In the genomic region with DNA sequence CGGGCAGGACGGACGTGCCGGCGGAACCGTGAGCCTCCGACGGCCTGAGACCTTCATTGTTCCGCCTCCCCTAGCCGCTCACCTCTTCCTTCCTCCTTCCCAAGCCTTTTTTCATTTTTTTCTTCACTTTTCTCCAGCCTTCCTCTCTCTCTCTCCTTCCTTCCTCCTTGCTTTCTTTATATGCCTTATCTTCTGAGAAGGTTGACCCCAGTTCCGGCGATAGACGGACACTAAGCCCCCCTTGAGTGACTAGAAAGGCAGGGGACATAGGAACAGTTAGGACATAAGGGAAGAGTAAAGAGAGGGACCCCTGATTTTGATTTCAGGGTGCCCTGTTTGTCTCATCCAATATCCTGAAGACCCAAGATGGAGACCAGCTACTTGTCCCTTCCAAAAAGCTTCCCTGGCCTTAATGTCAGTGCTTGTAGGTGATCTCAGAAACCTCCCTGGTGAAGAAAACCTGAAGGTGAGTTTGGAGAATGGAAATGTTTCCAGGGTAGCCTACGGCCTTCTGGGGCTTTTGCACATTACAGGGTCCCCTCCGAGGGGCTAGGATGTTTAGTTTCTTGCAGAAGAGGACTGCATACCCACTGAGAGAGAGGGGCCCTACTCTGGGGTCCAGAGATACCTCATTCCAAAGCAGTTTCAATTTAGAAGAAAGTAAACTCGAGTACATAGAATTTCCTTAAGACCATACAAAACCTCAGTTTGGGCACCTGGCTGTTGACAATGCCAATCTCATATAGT, we compare ENCODE assay signal across 8 cellular contexts. TPM values are rescaled to one million over a fixed set of nuclear protein-coding genes. Genes with fewer than 3 reads are reported as not detected.
DNase-seq lines count a peak whose midpoint lies in the region; ATAC-seq and TF ChIP-seq lines count a peak whose summit lies in the region.

No MANE protein-coding gene starts in this region.

- H3K27ac Mint-ChIP-seq in activated naive CD4-positive, alpha-beta T cell treated with anti-CD3 and anti-CD28 coated beads, Interleukin-2, amount 50 U/mL, for 24 hours, result peak overlapping the region; percentile 90

- H3K4me1 ChIP-seq in adrenal gland (replicated peaks in 1 of 2) (peaks cover 11 to 33% of the 10 kb centered on the region in 2 donors), transverse colon (peaks cover 13 to 60% (median 40%) of the 10 kb centered on the region in 4 donors)

- H3K27ac ChIP-seq in adrenal gland (peak overlapping the region; percentile 2 to 81 (median 71)), layer of hippocampus (ENCODE audit: low read depth, low read length) (peak overlapping the region; percentile 18), transverse colon (peak overlapping the region; percentile 90 to 96 (median 92))

- intact Hi-C loops in adrenal gland (cut with DNase I), result loop anchor here (5.0 to 10.0 kb wide), 3 partner anchors 96 to 554 kb away; no protein-coding TSS in a partner anchor
- intact Hi-C loops in transverse colon (cut with DNase I; ENCODE audit: low total_unique reads), result loop anchor here (5.0 to 10.0 kb wide), 2 partner anchors 101 to 334 kb away; no protein-coding TSS in a partner anchor

- H3K4me1 Mint-ChIP-seq in activated naive CD4-positive, alpha-beta T cell treated with anti-CD3 and anti-CD28 coated beads, Interleukin-2, amount 50 U/mL, for 24 hours, result peaks cover 37% of the 10 kb centered on the region

- peak overlapping the region; percentile 98 for H3K4me3 Mint-ChIP-seq in activated naive CD4-positive, alpha-beta T cell treated with anti-CD3 and anti-CD28 coated beads, Interleukin-2, amount 50 U/mL, for 24 hours

- H3K27me3 ChIP-seq in adrenal gland, result no peaks in the 10 kb centered on the region
- no peaks in the 10 kb centered on the region for H3K27me3 ChIP-seq in layer of hippocampus (ENCODE audit: control insufficient read depth, insufficient read depth, low read length)
- peaks cover 3% of the 10 kb centered on the region for H3K27me3 ChIP-seq in transverse colon

- in situ Hi-C loops in transverse colon (cut with MboI; ENCODE audit: low pct_ligation_motif_present in 1 of 4, low pct_unique_long_range_greater_than_20kb in 1 of 4, low sequenced_read_pairs in 3 of 4), result loop anchor here in 3 of 4 donors (25.0 kb wide), 2 partner anchors 446 to 546 kb away; no protein-coding TSS in a partner anchor

- H3K9me3 ChIP-seq in adrenal gland (replicated peaks in 1 of 3) (no peaks in the 10 kb centered on the region), transverse colon (no peaks in the 10 kb centered on the region)

- H3K4me3 ChIP-seq in adrenal gland (peak overlapping the region in 1 of 4 donors; percentile 67), transverse colon (peak overlapping the region; percentile 48 to 74 (median 60))

- peaks cover 20% of the 10 kb centered on the region for H3K27me3 Mint-ChIP-seq in activated naive CD4-positive, alpha-beta T cell treated with anti-CD3 and anti-CD28 coated beads, Interleukin-2, amount 50 U/mL, for 24 hours

- TF ChIP-seq CTCF in adrenal gland (IDR thresholded peaks at IDR 0.05), result peak in 2 of 6 experiments; percentile 33 to 56
- peak in 2 of 5 experiments; percentile 16 to 45 for TF ChIP-seq CTCF in transverse colon (IDR thresholded peaks at IDR 0.05)

- DNase-seq in activated naive CD4-positive, alpha-beta T cell treated with anti-CD3 and anti-CD28 coated beads, Interleukin-2, amount 50 U/mL, for 16 hours, result no peak
- DNase-seq in adrenal gland (no peak), transverse colon (no peak), NCI-H2171 (lab: John Stamatoyannopoulos, UW) (no peak)

- 18 to 22% (median 20%) methylated on average over 15 to 16 of the region's 16 CpGs for WGBS in adrenal gland, 4 donors
- 5 to 22% methylated on average over 11 to 16 of the region's 16 CpGs for WGBS in transverse colon (ENCODE audit: low coverage in 1 of 2), 2 donors

- H3K36me3 ChIP-seq in adrenal gland (replicated peaks in 1 of 2), result no peaks in the 10 kb centered on the region
- H3K36me3 ChIP-seq in transverse colon, result no peaks in the 10 kb centered on the region

- no peaks in the 10 kb centered on the region for H3K9me3 Mint-ChIP-seq in activated naive CD4-positive, alpha-beta T cell treated with anti-CD3 and anti-CD28 coated beads, Interleukin-2, amount 50 U/mL, for 24 hours

- no peaks in the 10 kb centered on the region for H3K36me3 Mint-ChIP-seq in activated naive CD4-positive, alpha-beta T cell treated with anti-CD3 and anti-CD28 coated beads, Interleukin-2, amount 50 U/mL, for 24 hours

- TF ChIP-seq POLR2A in adrenal gland (IDR thresholded peaks at IDR 0.05) (peak; percentile 41 to 73), transverse colon (IDR thresholded peaks at IDR 0.05) (peak; percentile 50)

- ATAC-seq in GM21576 (IDR thresholded peaks at IDR 0.05; ENCODE audit: unreplicated experiment) (no peak), GM18867 (IDR thresholded peaks at IDR 0.05; ENCODE audit: unreplicated experiment) (no peak)

- TF ChIP-seq EP300 in transverse colon (IDR thresholded peaks at IDR 0.05; ENCODE audit: low read depth), result no peak

RNA-seq across cellular contexts. Expression of a gene that starts 3.5 kb away (rescaled TPM):
- total RNA-seq in adrenal gland (10 to 100 TPM in 7 of 8 donors, 1 to 10 TPM in 1; 3.6 to 55.7 (median 15.8) TPM), transverse colon (100 to 1,000 TPM in 3 of 4 donors, 10 to 100 TPM in 1; 51.9 to 235 (median 157) TPM)
- 10 to 100 TPM in 2 of 3 donors, 1 to 10 TPM in 1; 6.9 to 27.6 (median 26.3) TPM for polyA plus RNA-seq in adrenal gland

RNA-seq across cellular contexts. Expression of a gene that starts 14.4 kb away (rescaled TPM):
- total RNA-seq in adrenal gland, result 10 to 100 TPM; 32.1 to 60.7 (median 41.8) TPM
- polyA plus RNA-seq in adrenal gland, result 10 to 100 TPM; 12.5 to 23.5 (median 15.9) TPM
- total RNA-seq in transverse colon, result 10 to 100 TPM; 46.4 to 71.0 (median 54.8) TPM

Comparison
In these comparisons a context has a peak if more than half of its experiments do, and no peak if none do; other contexts are left out.
1. H3K27ac ChIP-seq: peak in every context shown above with its lines; median percentile 92 in transverse colon; 71 in adrenal gland; 18 in layer of hippocampus.